ENCODE assay signal across 9 cellular contexts in genomic region chr19:1445932-1446712, GRCh38. TPM values are rescaled to one million over a fixed set of nuclear protein-coding genes. Genes with fewer than 3 reads are reported as not detected.
DNase-seq lines count a peak whose midpoint lies in the region; ATAC-seq lines count a peak whose summit lies in the region.
"Had no signal": no experiment of that assay in that cellular context is flagged by ENCODE, and none has a peak within 500 bp of the region (broad histone marks: within the 10 kb centered on the region; RNA-seq: fewer than 3 reads in every experiment).

No MANE protein-coding gene starts in this region.

- ATAC-seq in HG03196 (IDR thresholded peaks at IDR 0.05; ENCODE audit: unreplicated experiment), result no peak
- ATAC-seq in activated CD4-positive, CD25-positive, alpha-beta regulatory T cell treated with anti-CD3 and anti-CD28 coated beads, Interleukin-2, amount 50 U/mL, for 24 hours, result no peak

- DNase-seq in DMS53 treated with DMSO at 0.1 percent for 48 hours (lab: John Stamatoyannopoulos, UW; ENCODE audit: unreplicated experiment) (peak; percentile 15), NCI-H2227 (lab: John Stamatoyannopoulos, UW; ENCODE audit: unreplicated experiment) (peak; percentile 86), occipital lobe (lab: John Stamatoyannopoulos, UW) (peak; percentile 27), SHP77 treated with DMSO at 0.1 percent for 48 hours (lab: John Stamatoyannopoulos, UW) (no peak), NCI-H2107 (lab: John Stamatoyannopoulos, UW) (no peak)

- H3K27ac ChIP-seq in cingulate gyrus (ENCODE audit: low read depth, low read length), result peak overlapping the region; percentile 47

RNA-seq across cellular contexts. Expression of gene APC2, which starts 3.8 kb away (rescaled TPM):
- total RNA-seq in occipital lobe, result 141 TPM
- total RNA-seq: RPMI7951 had no signal

RNA-seq across cellular contexts. Expression of gene RPS15, which starts 7.9 kb away (rescaled TPM):
- 252 TPM for total RNA-seq in occipital lobe

RNA-seq across cellular contexts. Expression of gene C19orf25, which starts 32.9 kb away (rescaled TPM):
- total RNA-seq in occipital lobe, result 18.6 TPM

RNA-seq across cellular contexts. Expression of gene DAZAP1, which starts 38.7 kb away (rescaled TPM):
- total RNA-seq in occipital lobe, result 35.7 TPM

RNA-seq across cellular contexts. Expression of gene PCSK4, which starts 44.0 kb away (rescaled TPM):
- total RNA-seq in occipital lobe, result 1.7 TPM

Comparison
In these comparisons a context has a peak if more than half of its experiments do, and no peak if none do; other contexts are left out.
1. DNase-seq: peak in DMS53 treated with DMSO at 0.1 percent for 48 hours (single experiment), NCI-H2227 (single experiment) and occipital lobe (single experiment); none in SHP77 treated with DMSO at 0.1 percent for 48 hours (single experiment) and NCI-H2107 (single experiment).